ENCODE assay signal across 1 cellular context in genomic region chr1:167815650-167816049, GRCh38.
TF ChIP-seq lines count a peak whose summit lies in the region.

No MANE protein-coding gene starts in this region.

TF ChIP-seq in K562, 482 proteins besides CTCF, POLR2A, EP300 and RAD21 (continued from another document):
- TF ChIP-seq AFF4 (CRISPR knock-in tag; IDR thresholded peaks at IDR 0.05) (no peak), ZNF212 (CRISPR knock-in tag; IDR thresholded peaks at IDR 0.05) (no peak), ZNF253 (CRISPR knock-in tag; conservative IDR thresholded peaks at IDR 0.05) (no peak), CTCFL (IDR thresholded peaks at IDR 0.05; ENCODE audit: borderline replicate concordance, insufficient read depth, low read depth, low read length, poor library complexity, severe bottlenecking) (no peak), GATAD2A (IDR thresholded peaks at IDR 0.05) (no peak), CBX3 (IDR thresholded peaks at IDR 0.05; ENCODE audit: borderline replicate concordance in 1 of 2, low read length in 2 of 2) (peak in 1 of 2 experiments; percentile 90; a peak in 2 of 3 replicates), STAT5A (IDR thresholded peaks at IDR 0.05; ENCODE audit: borderline replicate concordance, low read length) (no peak), ETS1 (conservative IDR thresholded peaks at IDR 0.05; ENCODE audit: control insufficient read depth, low read depth, low read length) (no peak), ZNF589 (CRISPR knock-in tag; IDR thresholded peaks at IDR 0.05; ENCODE audit: low read depth) (no peak), BMI1 (IDR thresholded peaks at IDR 0.05; ENCODE audit: low read length) (no peak), TRIM28 (IDR thresholded peaks at IDR 0.05) (peak; percentile 58; the same call in 1 of the 2 replicates), POLR2G (IDR thresholded peaks at IDR 0.05; ENCODE audit: low read depth, low read length) (no peak), ZBTB11 (CRISPR knock-in tag; IDR thresholded peaks at IDR 0.05) (no peak), NCOA6 (IDR thresholded peaks at IDR 0.05) (no peak), HNRNPUL1 (IDR thresholded peaks at IDR 0.05; ENCODE audit: low read length) (no peak), ZNF124 (CRISPR knock-in tag; IDR thresholded peaks at IDR 0.05) (no peak), HNRNPL (IDR thresholded peaks at IDR 0.05; ENCODE audit: low read depth, low read length) (no peak), TCF15 (CRISPR knock-in tag; IDR thresholded peaks at IDR 0.05) (no peak), RFX7 (CRISPR knock-in tag; IDR thresholded peaks at IDR 0.05) (no peak), MECOM (CRISPR knock-in tag; IDR thresholded peaks at IDR 0.05) (no peak), ZNF280B (CRISPR knock-in tag; IDR thresholded peaks at IDR 0.05) (peak; percentile 84), TRIM24 (IDR thresholded peaks at IDR 0.05) (peak in 1 of 2 experiments; percentile 25; a peak in 3 of 4 replicates), ZNF395 (CRISPR knock-in tag; IDR thresholded peaks at IDR 0.05) (no peak), SRSF1 (IDR thresholded peaks at IDR 0.05; ENCODE audit: low read depth, low read length) (no peak), ETS2 (tag; IDR thresholded peaks at IDR 0.05; ENCODE audit: borderline replicate concordance, poor library complexity, severe bottlenecking) (no peak), HMGXB4 (CRISPR knock-in tag; IDR thresholded peaks at IDR 0.05) (no peak), PRMT5 (CRISPR knock-in tag; IDR thresholded peaks at IDR 0.05) (no peak), SMARCC2 (IDR thresholded peaks at IDR 0.05; ENCODE audit: low read depth) (no peak), FOXA1 (IDR thresholded peaks at IDR 0.05; ENCODE audit: borderline replicate concordance) (no peak), KAT8 (IDR thresholded peaks at IDR 0.05; ENCODE audit: low read depth) (no peak), ZEB2 (IDR thresholded peaks at IDR 0.05) (0 out of 2 replicates have a peak, but pooled peaks have one; percentile 23), RERE (CRISPR knock-in tag; IDR thresholded peaks at IDR 0.05; ENCODE audit: borderline replicate concordance) (no peak), BRF2 (IDR thresholded peaks at IDR 0.05; ENCODE audit: borderline replicate concordance, insufficient read depth, insufficient read length) (no peak)
TF ChIP-seq in K562: peak in this region for 6.
